Comparison of ENCODE assay signal across 8 cellular contexts in genomic region chr17:2054740-2055493, GRCh38. TPM values are rescaled to one million over a fixed set of nuclear protein-coding genes. Genes with fewer than 3 reads are reported as not detected.
A peak's percentile ranks its signal among the peaks of the same experiment; 100 is the strongest.
DNase-seq lines count a peak whose midpoint lies in the region; ATAC-seq and TF ChIP-seq lines count a peak whose summit lies in the region.

Gene HIC1, plus strand, starts transcription at chr17:2055103. Its CDS starts 1,588 bp downstream, at chr17:2056691.

- no peak within 1 kb of the TSS for H3K4ac ChIP-seq in trophoblast cell (ENCODE audit: low read depth, low read length)

- intact Hi-C loops in heart left ventricle (cut with DNase I) = loop anchor here (1.0 to 10.0 kb wide), 10 partner anchors 37 to 297 kb away; no protein-coding TSS in a partner anchor

- peak within 1 kb of the TSS; percentile 80 for H3K4me3 ChIP-seq in adipocyte (ENCODE audit: low read length)
- peak within 1 kb of the TSS; percentile 24 to 87 (median 70) for H3K4me3 ChIP-seq in heart left ventricle
- peak within 1 kb of the TSS; percentile 65 for H3K4me3 ChIP-seq in trophoblast cell (ENCODE audit: low read depth, low read length)

- H2BK5ac ChIP-seq in trophoblast cell (ENCODE audit: low read depth, low read length, poor library complexity) = no peak within 1 kb of the TSS

- ATAC-seq in heart left ventricle = peak; percentile 33 to 64 (median 54)
- ATAC-seq in GM18868 (IDR thresholded peaks at IDR 0.05; ENCODE audit: unreplicated experiment) = no peak

- no peak within 1 kb of the TSS for H2BK120ac ChIP-seq in trophoblast cell (ENCODE audit: insufficient read depth, low read length, poor library complexity)

- no peak within 1 kb of the TSS for H4K8ac ChIP-seq in trophoblast cell (ENCODE audit: low read depth, low read length)

- H3K27ac ChIP-seq in heart left ventricle (peak within 1 kb of the TSS; percentile 67 to 98 (median 92)), trophoblast cell (ENCODE audit: low read depth, low read length) (no peak within 1 kb of the TSS)

- no peak within 1 kb of the TSS for H3K18ac ChIP-seq in trophoblast cell (ENCODE audit: low read length)

- peak within 1 kb of the TSS; percentile 25 for H2AFZ ChIP-seq in trophoblast cell (ENCODE audit: insufficient read depth, low read length, poor library complexity)

- peaks cover 9% of the 10 kb centered on the region for H3K79me1 ChIP-seq in trophoblast cell (ENCODE audit: low read length)

- DNase-seq in AML-193 (lab: John Stamatoyannopoulos, UW) (peak; percentile 11 to 28), GM19238 (ENCODE audit: insufficient read length, low spot score) (peak; percentile 89), KG1 (lab: John Stamatoyannopoulos, UW) (peak; percentile 35), T-helper 1 cell (peak; percentile 53 to 76 (median 66)), adipocyte (ENCODE audit: low read depth) (peak; percentile 94), heart left ventricle (peak; percentile 78 to 92 (median 84)), trophoblast cell (peak; percentile 74 to 91)

- peak within 1 kb of the TSS; percentile 87 for H3K4me2 ChIP-seq in trophoblast cell (ENCODE audit: low read length)

- H4K91ac ChIP-seq in trophoblast cell (ENCODE audit: low read depth, low read length) = peak within 1 kb of the TSS; percentile 58

- peak within 1 kb of the TSS; percentile 47 for H3K14ac ChIP-seq in trophoblast cell (ENCODE audit: low read length)

- no peak within 1 kb of the TSS for H4K12ac ChIP-seq in trophoblast cell (ENCODE audit: low read depth, low read length)

- 1 to 3% (median 1%) methylated on average over 21 to 87 of the region's 87 CpGs for WGBS in heart left ventricle, 4 donors
- no CpG with 5 or more reads among the region's 87 CpGs for WGBS in trophoblast cell (ENCODE audit: extremely low coverage, insufficient coverage, insufficient read length)

- peak in 1 of 2 donors; percentile 75 for TF ChIP-seq POLR2A in heart left ventricle (IDR thresholded peaks at IDR 0.05)

- H3K27me3 ChIP-seq in adipocyte (replicated peaks; ENCODE audit: control insufficient read depth, insufficient read depth, low read length) = no peaks in the 10 kb centered on the region
- H3K27me3 ChIP-seq in heart left ventricle = peaks cover 0 to 64% (median 10%) of the 10 kb centered on the region in 9 donors
- peaks cover 70% of the 10 kb centered on the region for H3K27me3 ChIP-seq in trophoblast cell (ENCODE audit: insufficient read depth, low read length)

- no peaks in the 10 kb centered on the region for H3K36me3 ChIP-seq in adipocyte (ENCODE audit: control insufficient read depth, insufficient read depth, low read length, severe bottlenecking)
- peaks cover 0 to 32% (median 14%) of the 10 kb centered on the region in 9 donors for H3K36me3 ChIP-seq in heart left ventricle
- H3K36me3 ChIP-seq in trophoblast cell (ENCODE audit: control insufficient read depth in 1 of 2, insufficient read depth in 2 of 2, low read length in 2 of 2) = peaks cover 6 to 12% of the 10 kb centered on the region in 2 experiments

- no peak within 1 kb of the TSS for H2AK5ac ChIP-seq in trophoblast cell (ENCODE audit: low read length)

- peaks cover 6% of the 10 kb centered on the region for H3K4me1 ChIP-seq in adipocyte (ENCODE audit: control insufficient read depth, insufficient read depth, low read length)
- H3K4me1 ChIP-seq in heart left ventricle = peaks cover 4 to 81% (median 52%) of the 10 kb centered on the region in 12 donors
- peaks cover 33 to 52% of the 10 kb centered on the region in 2 experiments for H3K4me1 ChIP-seq in trophoblast cell (ENCODE audit: control insufficient read depth in 1 of 2, insufficient read depth in 2 of 2, low read length in 2 of 2)

- peaks cover 2% of the 10 kb centered on the region for H3K79me2 ChIP-seq in trophoblast cell (ENCODE audit: control insufficient read depth, insufficient read depth, low read length, poor library complexity)

- H3K9me3 ChIP-seq in adipocyte (ENCODE audit: control insufficient read depth, low read length) = no peaks in the 10 kb centered on the region
- H3K9me3 ChIP-seq in heart left ventricle = no peaks in the 10 kb centered on the region
- peaks cover 18% of the 10 kb centered on the region for H3K9me3 ChIP-seq in trophoblast cell (ENCODE audit: insufficient read depth, low read depth, low read length)

- no peak within 1 kb of the TSS for H3K23ac ChIP-seq in trophoblast cell (ENCODE audit: low read length)

- TF ChIP-seq CTCF in heart left ventricle (IDR thresholded peaks at IDR 0.05) = peak; percentile 93 to 99 (median 98)

- peak within 1 kb of the TSS; percentile 91 for H3K9ac ChIP-seq in adipocyte (ENCODE audit: low read length)
- H3K9ac ChIP-seq in trophoblast cell (ENCODE audit: low read length) = no peak within 1 kb of the TSS

- no peak within 1 kb of the TSS for H2BK12ac ChIP-seq in trophoblast cell (ENCODE audit: low read length)

RNA-seq across cellular contexts. Expression of gene HIC1, which starts in this region (rescaled TPM):
- 10 to 100 TPM in 7 of 9 donors, 1 to 10 TPM in 2; 8.9 to 29.6 (median 16.7) TPM for total RNA-seq in heart left ventricle
- polyA plus RNA-seq in heart left ventricle = 10 to 100 TPM in 1 of 2 donors, 1 to 10 TPM in 1; 8.3 to 11.7 TPM
- polyA plus RNA-seq in trophoblast cell (2013) = 1.4 and 1.7 TPM in 2 replicates

Comparison
In these comparisons a context has a peak if more than half of its experiments do, and no peak if none do; other contexts are left out.
1. DNase-seq: peak in every context shown above with its lines; median percentile 94 in adipocyte; 89 in GM19238; 84 in heart left ventricle; 82 in trophoblast cell; 66 in T-helper 1 cell; 35 in KG1; 20 in AML-193.